In genomic region chr7:24964177-24964576, GRCh38 we compare ENCODE assay signal across 20 cellular contexts. TPM values are rescaled to one million over a fixed set of nuclear protein-coding genes. Genes with fewer than 3 reads are reported as not detected.
DNase-seq lines count a peak whose midpoint lies in the region; ATAC-seq, FAIRE-seq and TF ChIP-seq lines count a peak whose summit lies in the region.
"Had no signal": no experiment of that assay in that cellular context is flagged by ENCODE, and none has a peak within 500 bp of the region (broad histone marks: within the 10 kb centered on the region; RNA-seq: fewer than 3 reads in every experiment).

No MANE protein-coding gene starts in this region.

- no peaks in the 10 kb centered on the region for H3K9me3 Mint-ChIP-seq in activated T-cell treated with anti-CD3 and anti-CD28 coated beads, Interleukin-2, amount 50 U/mL, for 72 hours
- H3K9me3 Mint-ChIP-seq in activated T-cell treated with anti-CD3 and anti-CD28 coated beads, Interleukin-2, amount 50 U/mL, for 4 hours, result no peaks in the 10 kb centered on the region
- H3K9me3 Mint-ChIP-seq in stimulated activated naive B cell treated with anti-CD40 and anti-IgM and Interleukin-4, amounts not matched to agents 10 μg/mL and 1 μg/mL and 100 μg/mL, for 72 hours, result peaks cover 0 to 2% of the 10 kb centered on the region in 2 donors
- H3K9me3 Mint-ChIP-seq: activated naive CD4-positive, alpha-beta T cell treated with anti-CD3 and anti-CD28 coated beads, Interleukin-2, amount 50 U/mL, for 72 hours had no signal

- peak overlapping the region; percentile 1 for H3K27ac Mint-ChIP-seq in activated T-cell treated with anti-CD3 and anti-CD28 coated beads, Interleukin-2, amount 50 U/mL, for 72 hours
- peak overlapping the region; percentile 83 for H3K27ac Mint-ChIP-seq in stimulated activated naive B cell treated with anti-CD40 and anti-IgM and Interleukin-4, amounts not matched to agents 10 μg/mL and 1 μg/mL and 100 μg/mL, for 72 hours
- H3K27ac Mint-ChIP-seq: neural progenitor cell had no signal

- no peak for TF ChIP-seq CTCF in K562 (IDR thresholded peaks at IDR 0.05 in 2 of 3, conservative IDR thresholded peaks at IDR 0.05 in 1 of 3; ENCODE audit: insufficient read depth in 2 of 3, low read depth in 1 of 3, low read length in 3 of 3)

- no peak overlapping the region for H3K9ac ChIP-seq in Karpas-422 (ENCODE audit: low read length)
- H3K9ac ChIP-seq in K562 (ENCODE audit: insufficient read depth in 1 of 2, low read depth in 2 of 2, low read length in 2 of 2), result no peak overlapping the region
- H3K9ac ChIP-seq: neural progenitor cell had no signal

- H3K27me3 Mint-ChIP-seq in activated T-cell treated with anti-CD3 and anti-CD28 coated beads, Interleukin-2, amount 50 U/mL, for 72 hours (ENCODE audit: low read depth), result no peaks in the 10 kb centered on the region
- no peaks in the 10 kb centered on the region for H3K27me3 Mint-ChIP-seq in activated T-cell treated with anti-CD3 and anti-CD28 coated beads, Interleukin-2, amount 50 U/mL, for 4 hours (ENCODE audit: low read depth)
- no peaks in the 10 kb centered on the region for H3K27me3 Mint-ChIP-seq in stimulated activated naive B cell treated with anti-CD40 and anti-IgM and Interleukin-4, amounts not matched to agents 10 μg/mL and 1 μg/mL and 100 μg/mL, for 72 hours

- no peak for TF ChIP-seq EP300 in K562 (IDR thresholded peaks at IDR 0.05; ENCODE audit: low read length)

- H3K9me3 ChIP-seq in Karpas-422 (ENCODE audit: low read length) (no peaks in the 10 kb centered on the region), K562 (replicated peaks; ENCODE audit: control insufficient read depth, insufficient read depth, low read depth, low read length) (no peaks in the 10 kb centered on the region)
- H3K9me3 ChIP-seq: stomach had no signal

- H3K4me1 ChIP-seq in Karpas-422 (ENCODE audit: low read length) (peaks cover 97% of the 10 kb centered on the region), K562 (replicated peaks in 1 of 2; ENCODE audit: control insufficient read depth in 2 of 2, insufficient read depth in 2 of 2, low read length in 2 of 2) (peaks cover 6 to 38% of the 10 kb centered on the region in 2 experiments)

- no peak for ATAC-seq in activated T-cell treated with anti-CD3 and anti-CD28 coated beads, Interleukin-2, amount 50 U/mL, for 72 hours (replicated peaks in 1 of 2)
- ATAC-seq in activated T-cell treated with anti-CD3 and anti-CD28 coated beads, Interleukin-2, amount 50 U/mL, for 4 hours, result no peak
- no peak for ATAC-seq in K562
- ATAC-seq in stimulated activated naive B cell treated with anti-CD40 and anti-IgM and Interleukin-4, amounts not matched to agents 10 μg/mL and 1 μg/mL and 100 μg/mL, for 72 hours (replicated peaks), result no peak
- no peak for ATAC-seq in GM19463 (IDR thresholded peaks at IDR 0.05; ENCODE audit: unreplicated experiment)
- no peak for ATAC-seq in Right ventricle myocardium inferior
- no peak for ATAC-seq in HG03280 (IDR thresholded peaks at IDR 0.05; ENCODE audit: unreplicated experiment)
- ATAC-seq: activated naive CD4-positive, alpha-beta T cell treated with anti-CD3 and anti-CD28 coated beads, Interleukin-2, amount 50 U/mL, for 72 hours had no signal

- no peaks in the 10 kb centered on the region for H3K9me1 ChIP-seq in K562 (ENCODE audit: control insufficient read depth, insufficient read depth, low read length)

- H3K79me2 ChIP-seq in Karpas-422 (ENCODE audit: low read length) (peaks cover 99% of the 10 kb centered on the region), K562 (ENCODE audit: control insufficient read depth, insufficient read depth, low read length) (peaks cover 94% of the 10 kb centered on the region)

- H3K27ac ChIP-seq in Karpas-422 (ENCODE audit: low read length), result peak overlapping the region; percentile 78
- no peak overlapping the region for H3K27ac ChIP-seq in K562 (ENCODE audit: extremely low read depth, low read depth, low read length)
- H3K27ac ChIP-seq: neural progenitor cell, stomach, WERI-Rb-1 had no signal

- no peak for TF ChIP-seq POLR2A in K562 (conservative IDR thresholded peaks at IDR 0.05)

- in situ Hi-C loops in K562 (cut with MboI), result no loop called here

- no peak for FAIRE-seq in K562 (lab: Jason Lieb, UNC)
- FAIRE-seq: urothelium cell line had no signal

- intact Hi-C loops in K562 (cut with micrococcal nuclease) (no loop called here), Right ventricle myocardium inferior (cut with DNase I) (no loop called here)

- peaks cover 0 to 2% of the 10 kb centered on the region in 2 donors for H3K36me3 Mint-ChIP-seq in activated T-cell treated with anti-CD3 and anti-CD28 coated beads, Interleukin-2, amount 50 U/mL, for 72 hours (ENCODE audit: insufficient read depth in 2 of 2)
- H3K36me3 Mint-ChIP-seq in activated T-cell treated with anti-CD3 and anti-CD28 coated beads, Interleukin-2, amount 50 U/mL, for 4 hours (ENCODE audit: insufficient read depth), result peaks cover 3% of the 10 kb centered on the region
- peaks cover 6 to 13% of the 10 kb centered on the region in 2 donors for H3K36me3 Mint-ChIP-seq in stimulated activated naive B cell treated with anti-CD40 and anti-IgM and Interleukin-4, amounts not matched to agents 10 μg/mL and 1 μg/mL and 100 μg/mL, for 72 hours

- H2AFZ ChIP-seq in Karpas-422 (ENCODE audit: low read length), result no peak overlapping the region
- H2AFZ ChIP-seq in K562 (ENCODE audit: low read depth, low read length), result no peak overlapping the region
- H2AFZ ChIP-seq: neural progenitor cell had no signal

- peaks cover 80% of the 10 kb centered on the region for H3K4me1 Mint-ChIP-seq in activated T-cell treated with anti-CD3 and anti-CD28 coated beads, Interleukin-2, amount 50 U/mL, for 72 hours (ENCODE audit: low read depth)
- H3K4me1 Mint-ChIP-seq in activated T-cell treated with anti-CD3 and anti-CD28 coated beads, Interleukin-2, amount 50 U/mL, for 4 hours (ENCODE audit: low read depth), result peaks cover 80% of the 10 kb centered on the region
- peaks cover 47 to 88% of the 10 kb centered on the region in 2 donors for H3K4me1 Mint-ChIP-seq in stimulated activated naive B cell treated with anti-CD40 and anti-IgM and Interleukin-4, amounts not matched to agents 10 μg/mL and 1 μg/mL and 100 μg/mL, for 72 hours

- DNase-seq in activated T-cell treated with anti-CD3 and anti-CD28 coated beads, Interleukin-2, amount 50 U/mL, for 72 hours, result no peak
- no peak for DNase-seq in activated T-cell treated with anti-CD3 and anti-CD28 coated beads, Interleukin-2, amount 50 U/mL, for 4 hours
- no peak for DNase-seq in Karpas-422
- no peak for DNase-seq in K562 (ENCODE audit: extremely low read depth in 1 of 4, low spot score in 3 of 4)
- no peak for DNase-seq in stimulated activated naive B cell treated with anti-CD40 and anti-IgM and Interleukin-4, amounts not matched to agents 10 μg/mL and 1 μg/mL and 100 μg/mL, for 72 hours
- no peak for DNase-seq in Right ventricle myocardium inferior (ENCODE audit: missing footprints)
- DNase-seq: ACHN; effector CD4-positive, alpha-beta T cell; H7; hypothalamus; NCI-H1048; NCI-H774; RPMI8226; stomach; WERI-Rb-1 had no signal

- 49% methylated on average over 2 of the region's 2 CpGs for WGBS in K562 (ENCODE audit: insufficient coverage, low coverage, missing lambda C conversion rate)

- peak overlapping the region in 1 of 2 donors; percentile 10 for H3K4me3 Mint-ChIP-seq in activated T-cell treated with anti-CD3 and anti-CD28 coated beads, Interleukin-2, amount 50 U/mL, for 72 hours
- H3K4me3 Mint-ChIP-seq in activated T-cell treated with anti-CD3 and anti-CD28 coated beads, Interleukin-2, amount 50 U/mL, for 4 hours, result no peak overlapping the region
- H3K4me3 Mint-ChIP-seq in stimulated activated naive B cell treated with anti-CD40 and anti-IgM and Interleukin-4, amounts not matched to agents 10 μg/mL and 1 μg/mL and 100 μg/mL, for 72 hours, result peak overlapping the region in 1 of 2 donors; percentile 34
- H3K4me3 Mint-ChIP-seq: neural progenitor cell had no signal

- H3K4me2 ChIP-seq in Karpas-422 (ENCODE audit: low read depth, low read length, poor library complexity, severe bottlenecking) (peak overlapping the region; percentile 42), K562 (ENCODE audit: insufficient read depth, low read length) (no peak overlapping the region)
- H3K4me2 ChIP-seq: neural progenitor cell had no signal

- H3K27me3 ChIP-seq in Karpas-422 (ENCODE audit: low read length), result no peaks in the 10 kb centered on the region
- H3K27me3 ChIP-seq in K562 (ENCODE audit: control insufficient read depth in 2 of 2, insufficient read depth in 2 of 2, low read length in 2 of 2), result no peaks in the 10 kb centered on the region
- H3K27me3 ChIP-seq: neural progenitor cell, stomach had no signal

- TF ChIP-seq RAD21 in K562 (CRISPR knock-in tag; conservative IDR thresholded peaks at IDR 0.05 in 1 of 2, IDR thresholded peaks at IDR 0.05 in 1 of 2), result no peak

- H3K4me3 ChIP-seq in Karpas-422 (ENCODE audit: low read length), result no peak overlapping the region
- no peak overlapping the region for H3K4me3 ChIP-seq in K562
- H3K4me3 ChIP-seq: neural progenitor cell, stomach had no signal

- no TSS peak for BruUV-seq in K562 (replicated peaks; lab: Mats Ljungman, UMichigan)

- H4K20me1 ChIP-seq in Karpas-422 (ENCODE audit: insufficient read depth, low read depth, low read length), result peaks cover 76% of the 10 kb centered on the region
- H4K20me1 ChIP-seq in K562 (replicated peaks; ENCODE audit: control insufficient read depth, insufficient read depth, low read length), result peaks cover 12% of the 10 kb centered on the region; the same call in 1 of the 2 replicates

- CTCF ChIA-PET in K562 (lab: Yijun Ruan, JAX; ENCODE audit: low intra/inter-chr PET ratio), result no interaction called here

- no peaks in the 10 kb centered on the region for H3K9me2 ChIP-seq in Karpas-422 (replicated peaks; ENCODE audit: insufficient read depth, low read length)

- POLR2A ChIA-PET in K562 (lab: Yijun Ruan, JAX), result interaction anchor here (0.5 to 1.2 kb wide), 4 partner anchors 8 to 1240 kb away, joined by 3 to 5 read pairs (median 3); no protein-coding TSS in a partner anchor

- H3K36me3 ChIP-seq in Karpas-422 (ENCODE audit: insufficient read depth, low read length), result peaks cover 2% of the 10 kb centered on the region; the same call in 1 of the 2 replicates
- no peaks in the 10 kb centered on the region for H3K36me3 ChIP-seq in K562 (ENCODE audit: control insufficient read depth, insufficient read depth, low read length)
- H3K36me3 ChIP-seq: neural progenitor cell, stomach, WERI-Rb-1 had no signal

RNA-seq across cellular contexts. Expression of gene OSBPL3, which starts 15.8 kb away (rescaled TPM):
- 10 to 100 TPM; 52.9 to 53.0 TPM for total RNA-seq in activated T-cell treated with anti-CD3 and anti-CD28 coated beads, Interleukin-2, amount 50 U/mL, for 72 hours
- 10 to 100 TPM; 59.0 to 85.4 (median 81.8) TPM for total RNA-seq in activated T-cell treated with anti-CD3 and anti-CD28 coated beads, Interleukin-2, amount 50 U/mL, for 4 hours
- total RNA-seq in Karpas-422 (2014; rRNA removed; shearing (Covaris generic); ENCODE audit: low replicate concordance), result 120 and 149 TPM in 2 replicates
- total RNA-seq in K562 (2011; cell fraction: chromatin; rRNA removed; ENCODE audit: low replicate concordance), result 124 and 131 TPM in 2 replicates
- total RNA-seq in K562 (2011; cell fraction: nucleolus; rRNA removed), result 33.5 and 46.1 TPM in 2 replicates
- total RNA-seq in K562 (2011; cell fraction: nucleoplasm; rRNA removed), result 48.8 and 79.4 TPM in 2 replicates
- 16.3 and 22.1 TPM in 2 replicates for total RNA-seq in K562 (2014; rRNA removed)
- 33.4 and 39.0 TPM in 2 replicates for total RNA-seq in K562 (2014; rRNA removed; fragmentation: Illumina TruSeq; extraction: Trizol)
- total RNA-seq in K562 (2015; rRNA removed; fragmentation: Illumina TruSeq; extraction: Trizol), result 25.4 and 26.5 TPM in 2 replicates
- 35.0 and 37.2 TPM in 2 replicates for total RNA-seq in K562 (2021)
- 23.8 and 34.0 TPM in 2 replicates for polyA plus RNA-seq in K562 (2011; rRNA removed)
- polyA plus RNA-seq in K562 (2011; cell fraction: cytosol; rRNA removed), result 7.9 and 9.7 TPM in 2 replicates
- polyA plus RNA-seq in K562 (2011; cell fraction: nucleus; rRNA removed), result 50.5 and 63.2 TPM in 2 replicates
- 13.1 and 17.7 TPM in 2 replicates for polyA plus RNA-seq in K562 (2012)
- polyA plus RNA-seq in K562 (2014; fragmentation: Illumina TruSeq; extraction: Trizol), result 24.9 and 29.9 TPM in 2 replicates
- 1 to 10 TPM; 4.8 to 6.8 TPM for polyA plus RNA-seq in K562 (2014; fragmentation: Nextera tagmentation; extraction: Ambion mirVana)
- 20.3 and 21.2 TPM in 2 replicates for polyA plus RNA-seq in K562 (2014; rRNA removed)
- polyA minus RNA-seq in K562 (2011; rRNA and poly(A)+ RNA removed), result 70.4 and 71.2 TPM in 2 replicates
- polyA minus RNA-seq in K562 (2011; cell fraction: cytosol; rRNA and poly(A)+ RNA removed), result 20.3 and 33.0 TPM in 2 replicates
- polyA minus RNA-seq in K562 (2011; cell fraction: nucleus; rRNA and poly(A)+ RNA removed), result 46.0 and 48.3 TPM in 2 replicates
- total RNA-seq in Right ventricle myocardium inferior, result 8.5 TPM
